ENCODE assay signal across 21 cellular contexts in genomic region chr2:197033222-197033621, GRCh38.
DNase-seq lines count a peak whose midpoint lies in the region; ATAC-seq lines count a peak whose summit lies in the region.
"Had no signal": no experiment of that assay in that cellular context is flagged by ENCODE, and none has a peak within 500 bp of the region (broad histone marks: within the 10 kb centered on the region; RNA-seq: fewer than 3 reads in every experiment).

No MANE protein-coding gene starts in this region.

- no peaks in the 10 kb centered on the region for H3K27me3 Mint-ChIP-seq in activated naive CD8-positive, alpha-beta T cell treated with anti-CD3 and anti-CD28 coated beads, Interleukin-2, amount 50 U/mL, for 24 hours
- no peaks in the 10 kb centered on the region for H3K27me3 Mint-ChIP-seq in natural killer cell treated with Interleukin-12 subunit alpha and Interleukin-12 subunit beta and Interleukin-15 and Interleukin-18, amount 100 ng/mL, for 72 hours

- no peak overlapping the region for H3K4me3 ChIP-seq in GM23248
- H3K4me3 ChIP-seq: lung, prostate gland, transverse colon had no signal

- H3K9ac ChIP-seq in GM23248, result no peak overlapping the region

- H3K9me3 ChIP-seq in GM23248 (ENCODE audit: low read depth), result no peaks in the 10 kb centered on the region
- H3K9me3 ChIP-seq: neutrophil, prostate gland, transverse colon had no signal

- peak; percentile 34 to 47 for ATAC-seq in activated naive CD4-positive, alpha-beta T cell treated with anti-CD3 and anti-CD28 coated beads, Interleukin-2, amount 50 U/mL, for 72 hours
- no peak for ATAC-seq in activated naive CD8-positive, alpha-beta T cell treated with anti-CD3 and anti-CD28 coated beads, Interleukin-2, amount 50 U/mL, for 24 hours
- no peak for ATAC-seq in natural killer cell treated with Interleukin-12 subunit alpha and Interleukin-12 subunit beta and Interleukin-15 and Interleukin-18, amount 100 ng/mL, for 72 hours
- ATAC-seq: Right ventricle myocardium inferior had no signal

- no peaks in the 10 kb centered on the region for H3K79me2 ChIP-seq in GM23248 (ENCODE audit: insufficient read depth)

- H3K9me3 Mint-ChIP-seq in activated naive CD4-positive, alpha-beta T cell treated with anti-CD3 and anti-CD28 coated beads, Interleukin-2, amount 50 U/mL, for 72 hours, result peaks cover 6 to 17% of the 10 kb centered on the region in 2 donors
- H3K9me3 Mint-ChIP-seq in activated naive CD8-positive, alpha-beta T cell treated with anti-CD3 and anti-CD28 coated beads, Interleukin-2, amount 50 U/mL, for 24 hours, result peaks cover 6% of the 10 kb centered on the region
- peaks cover 4% of the 10 kb centered on the region for H3K9me3 Mint-ChIP-seq in natural killer cell treated with Interleukin-12 subunit alpha and Interleukin-12 subunit beta and Interleukin-15 and Interleukin-18, amount 100 ng/mL, for 72 hours

- H3K36me3 ChIP-seq in GM23248 (ENCODE audit: low read depth), result no peaks in the 10 kb centered on the region
- H3K36me3 ChIP-seq: prostate gland, transverse colon had no signal

- no peaks in the 10 kb centered on the region for H3K4me1 ChIP-seq in GM23248 (ENCODE audit: insufficient read depth)
- H3K4me1 ChIP-seq: prostate gland had no signal

- H3K36me3 Mint-ChIP-seq in activated naive CD4-positive, alpha-beta T cell treated with anti-CD3 and anti-CD28 coated beads, Interleukin-2, amount 50 U/mL, for 72 hours, result peaks cover 27 to 72% of the 10 kb centered on the region in 2 donors
- peaks cover 74% of the 10 kb centered on the region for H3K36me3 Mint-ChIP-seq in activated naive CD8-positive, alpha-beta T cell treated with anti-CD3 and anti-CD28 coated beads, Interleukin-2, amount 50 U/mL, for 24 hours (ENCODE audit: low read depth)
- H3K36me3 Mint-ChIP-seq in natural killer cell treated with Interleukin-12 subunit alpha and Interleukin-12 subunit beta and Interleukin-15 and Interleukin-18, amount 100 ng/mL, for 72 hours, result peaks cover 41% of the 10 kb centered on the region

- H3K27me3 ChIP-seq in GM23248 (replicated peaks; ENCODE audit: insufficient read depth), result no peaks in the 10 kb centered on the region
- H3K27me3 ChIP-seq: neutrophil, transverse colon had no signal

- in situ Hi-C loops in GM23248 (cut with MboI), result no loop called here

- whole genome bisulfite sequencing in GM23248 (ENCODE audit: low coverage in 1 of 2, low lambda C conversion rate in 2 of 2, missing lambda C conversion rate in 2 of 2), 2 experiments, result 8 to 13% methylated on average over 2 of the region's 2 CpGs

- H4K20me1 ChIP-seq in GM23248 (ENCODE audit: insufficient read depth), result no peaks in the 10 kb centered on the region

- H3K9me2 ChIP-seq in GM23248 (ENCODE audit: insufficient read depth), result no peaks in the 10 kb centered on the region

- H3K27ac ChIP-seq in GM23248, result no peak overlapping the region
- H3K27ac ChIP-seq: neutrophil, prostate gland, transverse colon had no signal

- peak overlapping the region; percentile 4 to 32 for H3K27ac Mint-ChIP-seq in activated naive CD4-positive, alpha-beta T cell treated with anti-CD3 and anti-CD28 coated beads, Interleukin-2, amount 50 U/mL, for 72 hours
- H3K27ac Mint-ChIP-seq in activated naive CD8-positive, alpha-beta T cell treated with anti-CD3 and anti-CD28 coated beads, Interleukin-2, amount 50 U/mL, for 24 hours, result peak overlapping the region; percentile 76
- peak overlapping the region; percentile 27 to 30 for H3K27ac Mint-ChIP-seq in natural killer cell treated with Interleukin-12 subunit alpha and Interleukin-12 subunit beta and Interleukin-15 and Interleukin-18, amount 100 ng/mL, for 72 hours

- DNase-seq in activated naive CD4-positive, alpha-beta T cell treated with anti-CD3 and anti-CD28 coated beads, Interleukin-2, amount 50 U/mL, for 72 hours (ENCODE audit: low spot score in 2 of 2), result no peak
- no peak for DNase-seq in activated naive CD4-positive, alpha-beta T cell treated with anti-CD3 and anti-CD28 coated beads, Interleukin-2, amount 50 U/mL, for 16 hours
- DNase-seq in GM23248 (peak; percentile 26), NCI-H2227 (lab: John Stamatoyannopoulos, UW; ENCODE audit: unreplicated experiment) (no peak), SW480 (ENCODE audit: low spot score) (no peak), activated gamma-delta T cell treated with Interleukin-2 at 50 U/mL for 16 hours (no peak)
- DNase-seq in activated naive CD8-positive, alpha-beta T cell treated with anti-CD3 and anti-CD28 coated beads, Interleukin-2, amount 50 U/mL, for 24 hours, result no peak
- no peak for DNase-seq in natural killer cell treated with Interleukin-12 subunit alpha and Interleukin-12 subunit beta and Interleukin-15 and Interleukin-18, amount 100 ng/mL, for 72 hours (ENCODE audit: low spot score)
- DNase-seq: activated CD4-positive, CD25-positive, alpha-beta regulatory T cell; activated effector memory CD4-positive, alpha-beta T cell treated with Interleukin-2 at 50 U/mL for 16 hours; C1 segment of cervical spinal cord; KBM-7; kidney; NCI-H1417 treated with DMSO at 0.1 percent for 48 hours; NCI-H446 treated with DMSO at 0.1 percent for 48 hours; T1000; transverse colon had no signal

- H3F3A ChIP-seq in GM23248 (ENCODE audit: insufficient read depth), result no peaks in the 10 kb centered on the region

- H3K4me2 ChIP-seq in GM23248 (ENCODE audit: unreplicated experiment), result no peak overlapping the region

- peaks cover 43% of the 10 kb centered on the region for H3K4me1 Mint-ChIP-seq in activated naive CD8-positive, alpha-beta T cell treated with anti-CD3 and anti-CD28 coated beads, Interleukin-2, amount 50 U/mL, for 24 hours
- peaks cover 37 to 46% of the 10 kb centered on the region in 2 donors for H3K4me1 Mint-ChIP-seq in natural killer cell treated with Interleukin-12 subunit alpha and Interleukin-12 subunit beta and Interleukin-15 and Interleukin-18, amount 100 ng/mL, for 72 hours (ENCODE audit: low read depth in 2 of 2)

- H3K4me3 Mint-ChIP-seq in activated naive CD8-positive, alpha-beta T cell treated with anti-CD3 and anti-CD28 coated beads, Interleukin-2, amount 50 U/mL, for 24 hours, result no peak overlapping the region
- H3K4me3 Mint-ChIP-seq in natural killer cell treated with Interleukin-12 subunit alpha and Interleukin-12 subunit beta and Interleukin-15 and Interleukin-18, amount 100 ng/mL, for 72 hours, result no peak overlapping the region

- H2AFZ ChIP-seq in GM23248, result no peak overlapping the region

Comparison
In these comparisons a context has a peak if more than half of its experiments do, and no peak if none do; other contexts are left out.
1. ATAC-seq: peak in activated naive CD4-positive, alpha-beta T cell treated with anti-CD3 and anti-CD28 coated beads, Interleukin-2, amount 50 U/mL, for 72 hours (2 of 2); none in activated naive CD8-positive, alpha-beta T cell treated with anti-CD3 and anti-CD28 coated beads, Interleukin-2, amount 50 U/mL, for 24 hours (single experiment) and natural killer cell treated with Interleukin-12 subunit alpha and Interleukin-12 subunit beta and Interleukin-15 and Interleukin-18, amount 100 ng/mL, for 72 hours (0 of 2).
2. H3K27ac Mint-ChIP-seq: peak in every context shown above with its lines; median percentile 76 in activated naive CD8-positive, alpha-beta T cell treated with anti-CD3 and anti-CD28 coated beads, Interleukin-2, amount 50 U/mL, for 24 hours; 28 in natural killer cell treated with Interleukin-12 subunit alpha and Interleukin-12 subunit beta and Interleukin-15 and Interleukin-18, amount 100 ng/mL, for 72 hours; 18 in activated naive CD4-positive, alpha-beta T cell treated with anti-CD3 and anti-CD28 coated beads, Interleukin-2, amount 50 U/mL, for 72 hours.